In the genomic region with DNA sequence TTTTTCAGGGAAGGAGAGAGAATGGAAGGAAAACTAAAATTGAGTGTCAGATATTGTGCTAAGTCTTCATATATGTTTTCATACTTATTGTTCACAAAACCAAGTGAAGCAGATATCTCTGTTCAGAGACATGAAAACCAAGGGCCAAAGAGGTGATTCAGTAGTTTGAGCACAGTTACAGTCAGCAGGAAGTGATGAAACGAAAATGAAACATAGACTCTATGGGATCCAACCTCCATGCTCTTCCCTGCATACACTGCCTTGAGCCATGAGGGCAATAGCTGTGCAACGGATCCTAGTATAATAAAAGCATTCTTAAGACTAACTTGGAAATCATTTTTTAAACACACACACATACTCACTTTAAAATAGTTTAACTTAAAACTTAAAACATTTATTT, we compare ENCODE assay signal across 8 cellular contexts. TPM values are rescaled to one million over a fixed set of nuclear protein-coding genes. Genes with fewer than 3 reads are reported as not detected.
A peak's percentile ranks its signal among the peaks of the same experiment; 100 is the strongest.
DNase-seq lines count a peak whose midpoint lies in the region; ATAC-seq, FAIRE-seq and TF ChIP-seq lines count a peak whose summit lies in the region.

No MANE protein-coding gene starts in this region.

- TF ChIP-seq CTCF in AG10803 (conservative IDR thresholded peaks at IDR 0.05; ENCODE audit: low read length) (no peak), foreskin keratinocyte (conservative IDR thresholded peaks at IDR 0.05) (no peak), coronary artery (IDR thresholded peaks at IDR 0.05) (no peak)

- no peaks in the 10 kb centered on the region for H3K36me3 Mint-ChIP-seq in T-helper 17 cell (ENCODE audit: low read depth)

- peaks cover 13% of the 10 kb centered on the region for H3K4me1 Mint-ChIP-seq in T-helper 17 cell

- no peaks in the 10 kb centered on the region for H3K4me1 ChIP-seq in foreskin keratinocyte

- H3K4me3 ChIP-seq in AG10803 (ENCODE audit: low read length) (no peak overlapping the region), coronary artery (no peak overlapping the region)

- no peak overlapping the region for H3K4me3 Mint-ChIP-seq in T-helper 17 cell

- no peaks in the 10 kb centered on the region for H3K27me3 Mint-ChIP-seq in T-helper 17 cell

- ATAC-seq in T-helper 17 cell, result no peak
- ATAC-seq in foreskin keratinocyte, result peak; percentile 70

- FAIRE-seq in H54 (lab: Jason Lieb, UNC), result peak; percentile 97

- H3K27ac Mint-ChIP-seq in T-helper 17 cell, result peak overlapping the region; percentile 2

- DNase-seq in AG10803 (ENCODE audit: low read depth), result peak; percentile 45
- peak; percentile 33 for DNase-seq in H54 (ENCODE audit: insufficient read length, low spot score)
- DNase-seq in T-helper 17 cell, result no peak
- DNase-seq in foreskin keratinocyte, result peak in 1 of 2 donors; percentile 41
- DNase-seq in NCI-H345 treated with DMSO at 0.1 percent for 48 hours (lab: John Stamatoyannopoulos, UW; ENCODE audit: unreplicated experiment), result no peak
- DNase-seq in coronary artery (ENCODE audit: low spot score), result no peak
- DNase-seq in NK-92 (lab: John Stamatoyannopoulos, UW; ENCODE audit: unreplicated experiment), result no peak
- no peak for DNase-seq in ureter (ENCODE audit: low spot score)

- H3K27ac ChIP-seq in foreskin keratinocyte (no peak overlapping the region), coronary artery (no peak overlapping the region)

- TF ChIP-seq POLR2A in H54 (IDR thresholded peaks at IDR 0.05; ENCODE audit: low read depth, low read length), result no peak

- no peaks in the 10 kb centered on the region for H3K27me3 ChIP-seq in foreskin keratinocyte

- H3K9me3 ChIP-seq in T-helper 17 cell (ENCODE audit: control insufficient read depth, low read length, poor library complexity, severe bottlenecking), result no peaks in the 10 kb centered on the region

RNA-seq across cellular contexts. Expression of gene ESR2, which starts 28.0 kb away (rescaled TPM):
- total RNA-seq in T-helper 17 cell (under 1 TPM; 0.29 to 0.42 TPM), foreskin keratinocyte (0.04 and 0.10 TPM in 2 replicates), ureter (14.5 TPM)
- not detected in 2 replicates for polyA plus RNA-seq in foreskin keratinocyte

Comparison
In these comparisons a context has a peak if more than half of its experiments do, and no peak if none do; other contexts are left out.
1. DNase-seq: peak in AG10803 (single experiment) and H54 (single experiment); none in T-helper 17 cell (0 of 3), NCI-H345 treated with DMSO at 0.1 percent for 48 hours (single experiment), coronary artery (single experiment), NK-92 (single experiment) and ureter (single experiment).
2. RNA of gene ESR2, which starts 28.0 kb away (total RNA-seq): 14.5 TPM in ureter (single experiment); 0.29 to 0.42 TPM in T-helper 17 cell and 0.04 to 0.10 TPM in foreskin keratinocyte; every median in the first group is over 10 times any median in the second.